In the genomic region with DNA sequence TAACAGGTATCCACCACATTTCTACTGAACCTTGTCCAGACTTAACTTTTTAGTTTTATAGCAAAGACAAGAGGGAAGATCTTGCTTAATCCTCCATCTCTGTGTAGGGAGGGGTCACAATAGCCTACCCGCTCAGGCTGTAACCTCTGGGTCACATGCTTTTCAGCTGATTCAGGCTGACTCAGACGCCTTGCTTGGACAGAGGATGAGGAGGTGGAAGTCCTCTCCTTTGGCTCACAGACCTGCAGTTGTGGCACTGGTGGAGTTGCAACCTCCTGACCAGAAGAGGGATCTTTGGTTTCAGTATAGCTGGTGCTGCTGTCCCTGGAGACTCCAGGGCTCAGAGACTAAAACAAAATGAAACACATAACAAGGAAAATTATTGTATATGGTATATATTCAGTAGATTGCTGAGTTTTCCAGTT, we compare ENCODE assay signal across 9 cellular contexts. TPM values are rescaled to one million over a fixed set of nuclear protein-coding genes. Genes with fewer than 3 reads are reported as not detected.
DNase-seq lines count a peak whose midpoint lies in the region; ATAC-seq, FAIRE-seq and TF ChIP-seq lines count a peak whose summit lies in the region.
"Had no signal": no experiment of that assay in that cellular context is flagged by ENCODE, and none has a peak within 500 bp of the region (broad histone marks: within the 10 kb centered on the region; RNA-seq: fewer than 3 reads in every experiment).

No MANE protein-coding gene starts in this region.

- H3K4me2 ChIP-seq in keratinocyte (ENCODE audit: control insufficient read depth, extremely low read depth, insufficient read depth, low read depth, low read length): peak overlapping the region; percentile 20

- H4K20me1 ChIP-seq in keratinocyte (ENCODE audit: control insufficient read depth, extremely low read depth, insufficient read depth, low read length): no peaks in the 10 kb centered on the region

- H3K4me3 Mint-ChIP-seq in HFFc6: peak overlapping the region; percentile 68
- H3K4me3 Mint-ChIP-seq in stimulated activated naive B cell treated with anti-CD40 and anti-IgM and Interleukin-4, amounts not matched to agents 10 μg/mL and 1 μg/mL and 100 μg/mL, for 72 hours: no peak overlapping the region

- H3K27me3 Mint-ChIP-seq in HFFc6 (ENCODE audit: insufficient read depth): peaks cover 3% of the 10 kb centered on the region
- no peaks in the 10 kb centered on the region for H3K27me3 Mint-ChIP-seq in stimulated activated naive B cell treated with anti-CD40 and anti-IgM and Interleukin-4, amounts not matched to agents 10 μg/mL and 1 μg/mL and 100 μg/mL, for 72 hours

- dilution Hi-C loops in keratinocyte (cut with MboI; ENCODE audit: extremely low pct_ligation_motif_present, low sequenced_read_pairs): no loop called here

- H3K27me3 ChIP-seq in body of pancreas (no peaks in the 10 kb centered on the region), keratinocyte (ENCODE audit: control insufficient read depth, extremely low read depth, insufficient read depth, low read length) (no peaks in the 10 kb centered on the region)

- TF ChIP-seq CTCF in HFFc6 (IDR thresholded peaks at IDR 0.05) (no peak; the same call in 1 of the 2 replicates), body of pancreas (IDR thresholded peaks at IDR 0.05) (no peak), keratinocyte (optimal IDR thresholded peaks at IDR 0.05 in 1 of 3, IDR thresholded peaks at IDR 0.05 in 1 of 3, conservative IDR thresholded peaks at IDR 0.05 in 1 of 3; ENCODE audit: extremely low read depth in 1 of 3, insufficient read depth in 2 of 3, low read length in 3 of 3) (no peak)

- H3K79me2 ChIP-seq in keratinocyte (ENCODE audit: control insufficient read depth, insufficient read depth, low read length): peaks cover 4% of the 10 kb centered on the region

- peak; percentile 45 for ATAC-seq in body of pancreas
- peak; percentile 78 to 88 for ATAC-seq in stimulated activated naive B cell treated with anti-CD40 and anti-IgM and Interleukin-4, amounts not matched to agents 10 μg/mL and 1 μg/mL and 100 μg/mL, for 72 hours (replicated peaks)
- ATAC-seq in GM21723 (IDR thresholded peaks at IDR 0.05; ENCODE audit: unreplicated experiment): no peak

- DNase-seq in HFFc6 (peak; percentile 98), body of pancreas (peak in 2 of 4 donors; percentile 40 to 75), keratinocyte (ENCODE audit: low read depth, low spot score) (no peak), GM12891 (ENCODE audit: insufficient read length, low spot score) (no peak), GM19239 (ENCODE audit: insufficient read length, low spot score) (no peak)
- DNase-seq in stimulated activated naive B cell treated with anti-CD40 and anti-IgM and Interleukin-4, amounts not matched to agents 10 μg/mL and 1 μg/mL and 100 μg/mL, for 72 hours: no peak
- no peak for DNase-seq in activated naive CD4-positive, alpha-beta T cell treated with anti-CD3 and anti-CD28 coated beads, Interleukin-2, amount 50 U/mL, for 16 hours
- DNase-seq: stimulated activated CD4-positive, alpha-beta T cell treated with anti-CD3 and anti-CD28 coated beads, Interleukin-2, amount 100 ng/mL, for 48 hours had no signal

- WGBS in body of pancreas, 2 donors: 45 to 49% methylated on average over 2 of the region's 2 CpGs

- H3K9me1 ChIP-seq in keratinocyte (ENCODE audit: control insufficient read depth, extremely low read depth, insufficient read depth, low read length): no peaks in the 10 kb centered on the region

- H2AFZ ChIP-seq in keratinocyte (ENCODE audit: control insufficient read depth, low read length): no peak overlapping the region

- TF ChIP-seq POLR2A in body of pancreas (IDR thresholded peaks at IDR 0.05): no peak
- TF ChIP-seq POLR2A in GM12891 (IDR thresholded peaks at IDR 0.05; ENCODE audit: low read depth, low read length): no peak

- no peak overlapping the region for H3K4me3 ChIP-seq in body of pancreas
- no peak overlapping the region for H3K4me3 ChIP-seq in keratinocyte (ENCODE audit: control insufficient read depth in 2 of 3, extremely low read depth in 1 of 3, insufficient read depth in 2 of 3, low read depth in 1 of 3, low read length in 3 of 3)

- intact Hi-C loops in body of pancreas (cut with DNase I): no loop called here

- H3K9me3 ChIP-seq in body of pancreas: no peaks in the 10 kb centered on the region
- no peaks in the 10 kb centered on the region for H3K9me3 ChIP-seq in keratinocyte (ENCODE audit: control insufficient read depth, low read depth, low read length)

- peak; percentile 86 for FAIRE-seq in keratinocyte (lab: Jason Lieb, UNC)
- FAIRE-seq in GM12891 (lab: Jason Lieb, UNC): no peak
- FAIRE-seq in GM19239 (lab: Jason Lieb, UNC): no peak

- H3K36me3 Mint-ChIP-seq in HFFc6 (ENCODE audit: low read depth): peaks cover 42% of the 10 kb centered on the region
- H3K36me3 Mint-ChIP-seq in stimulated activated naive B cell treated with anti-CD40 and anti-IgM and Interleukin-4, amounts not matched to agents 10 μg/mL and 1 μg/mL and 100 μg/mL, for 72 hours: peaks cover 24 to 42% of the 10 kb centered on the region in 2 donors

- peak overlapping the region in 2 of 4 donors; percentile 16 to 38 for H3K27ac ChIP-seq in body of pancreas
- H3K27ac ChIP-seq in keratinocyte (ENCODE audit: control insufficient read depth, insufficient read depth, low read length): peak overlapping the region; percentile 44

- no peaks in the 10 kb centered on the region for H3K4me1 ChIP-seq in body of pancreas
- peaks cover 15% of the 10 kb centered on the region for H3K4me1 ChIP-seq in keratinocyte (ENCODE audit: control insufficient read depth, extremely low read depth, insufficient read depth, low read length)

- H3K27ac Mint-ChIP-seq in HFFc6: peak overlapping the region; percentile 92
- peak overlapping the region; percentile 80 for H3K27ac Mint-ChIP-seq in stimulated activated naive B cell treated with anti-CD40 and anti-IgM and Interleukin-4, amounts not matched to agents 10 μg/mL and 1 μg/mL and 100 μg/mL, for 72 hours

- H3K9ac ChIP-seq in keratinocyte (ENCODE audit: control insufficient read depth, extremely low read depth, insufficient read depth, low read length): peak overlapping the region; percentile 18

- H3K4me1 Mint-ChIP-seq in HFFc6 (ENCODE audit: low read depth): peaks cover 51% of the 10 kb centered on the region
- peaks cover 14 to 15% of the 10 kb centered on the region in 2 donors for H3K4me1 Mint-ChIP-seq in stimulated activated naive B cell treated with anti-CD40 and anti-IgM and Interleukin-4, amounts not matched to agents 10 μg/mL and 1 μg/mL and 100 μg/mL, for 72 hours

- H3K9me3 Mint-ChIP-seq in HFFc6: no peaks in the 10 kb centered on the region
- H3K9me3 Mint-ChIP-seq in stimulated activated naive B cell treated with anti-CD40 and anti-IgM and Interleukin-4, amounts not matched to agents 10 μg/mL and 1 μg/mL and 100 μg/mL, for 72 hours: no peaks in the 10 kb centered on the region

- H3K36me3 ChIP-seq in body of pancreas (replicated peaks in 1 of 2; ENCODE audit: insufficient read depth in 1 of 2, low read depth in 2 of 2) (peaks cover 11 to 55% of the 10 kb centered on the region in 2 donors), keratinocyte (ENCODE audit: control insufficient read depth in 2 of 2, extremely low read depth in 1 of 2, insufficient read depth in 2 of 2, low read length in 2 of 2) (peaks cover 18 to 61% of the 10 kb centered on the region in 2 experiments)

RNA-seq across cellular contexts. Expression of a gene that starts 16.2 kb away (rescaled TPM):
- 100 to 1,000 TPM; 128 to 150 (median 142) TPM for total RNA-seq in HFFc6 (2021; fragmentation: NEBNext Ultra II Directional; extraction: Animal tissue kit (Norgen Biotek cat#: 25700))
- total RNA-seq in body of pancreas: 100 to 1,000 TPM in 1 of 2 donors, 10 to 100 TPM in 1; 91.6 to 110 TPM
- polyA plus RNA-seq in keratinocyte: 92.0 to 104 TPM (median 96.7 TPM) in 3 replicates
- polyA plus RNA-seq in keratinocyte (2011; ENCODE audit: low read depth): 38.9 TPM
- 43.4 and 46.3 TPM in 2 replicates for polyA plus RNA-seq in keratinocyte (2011; cell fraction: cytosol; rRNA removed)
- 345 and 378 TPM in 2 replicates for polyA plus RNA-seq in keratinocyte (2011; cell fraction: nucleus; rRNA removed)
- 56.1 and 89.9 TPM in 2 replicates for polyA plus RNA-seq in keratinocyte (2012; ENCODE audit: low replicate concordance)
- polyA minus RNA-seq in keratinocyte: 69.6 to 117 TPM (median 76.3 TPM) in 3 replicates
- polyA minus RNA-seq in keratinocyte (2011; cell fraction: cytosol; rRNA and poly(A)+ RNA removed): 29.4 TPM
- 78.8 and 118 TPM in 2 replicates for polyA minus RNA-seq in keratinocyte (2011; cell fraction: nucleus; rRNA and poly(A)+ RNA removed)
- polyA plus RNA-seq in GM12891 (2012; ENCODE audit: low read depth, missing spikeins): 77.2 TPM

RNA-seq across cellular contexts. Expression of a gene that starts 16.6 kb away (rescaled TPM):
- 100 to 1,000 TPM in 4 of 6 experiments, 10 to 100 TPM in 2; 85.0 to 117 (median 103) TPM for total RNA-seq in HFFc6 (2021; fragmentation: NEBNext Ultra II Directional; extraction: Animal tissue kit (Norgen Biotek cat#: 25700))
- total RNA-seq in body of pancreas: 1 to 10 TPM; 3.6 to 7.0 TPM
- polyA plus RNA-seq in keratinocyte: 73.7 to 117 TPM (median 101 TPM) in 3 replicates
- polyA plus RNA-seq in keratinocyte (2011; ENCODE audit: low read depth): 70.3 TPM
- polyA plus RNA-seq in keratinocyte (2011; cell fraction: cytosol; rRNA removed): 80.2 and 98.9 TPM in 2 replicates
- 73.9 and 75.5 TPM in 2 replicates for polyA plus RNA-seq in keratinocyte (2011; cell fraction: nucleus; rRNA removed)
- polyA plus RNA-seq in keratinocyte (2012; ENCODE audit: low replicate concordance): 64.6 and 81.2 TPM in 2 replicates
- 41.1 to 143 TPM (median 85.1 TPM) in 3 replicates for polyA minus RNA-seq in keratinocyte
- 33.8 TPM for polyA minus RNA-seq in keratinocyte (2011; cell fraction: cytosol; rRNA and poly(A)+ RNA removed)
- polyA minus RNA-seq in keratinocyte (2011; cell fraction: nucleus; rRNA and poly(A)+ RNA removed): 18.7 and 35.0 TPM in 2 replicates
- polyA plus RNA-seq in GM12891 (2012; ENCODE audit: low read depth, missing spikeins): 31.5 TPM

RNA-seq across cellular contexts. Expression of a gene that starts 21.4 kb away (rescaled TPM):
- total RNA-seq in HFFc6 (2021; fragmentation: NEBNext Ultra II Directional; extraction: Animal tissue kit (Norgen Biotek cat#: 25700)): 10 to 100 TPM in 1 of 6 experiments, 1 to 10 TPM in 5; 6.4 to 11.2 (median 8.3) TPM
- 1 to 10 TPM; 4.9 to 9.9 TPM for total RNA-seq in body of pancreas
- 3.5 to 5.8 TPM (median 3.9 TPM) in 3 replicates for polyA plus RNA-seq in keratinocyte
- 0.42 TPM for polyA plus RNA-seq in keratinocyte (2011; ENCODE audit: low read depth)
- 1.1 and 1.7 TPM in 2 replicates for polyA plus RNA-seq in keratinocyte (2011; cell fraction: cytosol; rRNA removed)
- polyA plus RNA-seq in keratinocyte (2011; cell fraction: nucleus; rRNA removed): 21.9 and 31.8 TPM in 2 replicates
- 2.6 and 3.1 TPM in 2 replicates for polyA plus RNA-seq in keratinocyte (2012; ENCODE audit: low replicate concordance)
- 6.6 to 7.7 TPM (median 7.4 TPM) in 3 replicates for polyA minus RNA-seq in keratinocyte
- polyA minus RNA-seq in keratinocyte (2011; cell fraction: cytosol; rRNA and poly(A)+ RNA removed): 2.5 TPM
- polyA minus RNA-seq in keratinocyte (2011; cell fraction: nucleus; rRNA and poly(A)+ RNA removed): 5.7 and 6.0 TPM in 2 replicates
- 1.1 TPM for polyA plus RNA-seq in GM12891 (2012; ENCODE audit: low read depth, missing spikeins)

RNA-seq across cellular contexts. Expression of a gene that starts 26.1 kb away (rescaled TPM):
- total RNA-seq in HFFc6 (2021; fragmentation: NEBNext Ultra II Directional; extraction: Animal tissue kit (Norgen Biotek cat#: 25700)): not detected
- total RNA-seq in body of pancreas: not detected
- not detected in 3 replicates for polyA plus RNA-seq in keratinocyte
- not detected for polyA plus RNA-seq in keratinocyte (2011; ENCODE audit: low read depth)
- not detected in 2 replicates for polyA plus RNA-seq in keratinocyte (2011; cell fraction: cytosol; rRNA removed)
- polyA plus RNA-seq in keratinocyte (2011; cell fraction: nucleus; rRNA removed): not detected in 2 replicates
- polyA plus RNA-seq in keratinocyte (2012; ENCODE audit: low replicate concordance): not detected in 2 replicates
- polyA minus RNA-seq in keratinocyte: not detected in 3 replicates
- polyA minus RNA-seq in keratinocyte (2011; cell fraction: cytosol; rRNA and poly(A)+ RNA removed): not detected
- polyA minus RNA-seq in keratinocyte (2011; cell fraction: nucleus; rRNA and poly(A)+ RNA removed): not detected in 2 replicates
- not detected for polyA plus RNA-seq in GM12891 (2012; ENCODE audit: low read depth, missing spikeins)

RNA-seq across cellular contexts. Expression of a gene that starts 36.7 kb away (rescaled TPM):
- total RNA-seq in HFFc6 (2021; fragmentation: NEBNext Ultra II Directional; extraction: Animal tissue kit (Norgen Biotek cat#: 25700)): under 1 TPM in 1 of 6 experiments, not detected in 5; 0.12 TPM
- total RNA-seq in body of pancreas: not detected
- not detected in 3 replicates for polyA plus RNA-seq in keratinocyte
- not detected for polyA plus RNA-seq in keratinocyte (2011; ENCODE audit: low read depth)
- polyA plus RNA-seq in keratinocyte (2011; cell fraction: cytosol; rRNA removed): not detected in 2 replicates
- polyA plus RNA-seq in keratinocyte (2011; cell fraction: nucleus; rRNA removed): not detected in 2 replicates
- not detected in 2 replicates for polyA plus RNA-seq in keratinocyte (2012; ENCODE audit: low replicate concordance)
- polyA minus RNA-seq in keratinocyte: 1.0 TPM in 1 of 3 replicates, not detected in the others
- not detected for polyA minus RNA-seq in keratinocyte (2011; cell fraction: cytosol; rRNA and poly(A)+ RNA removed)
- not detected in 2 replicates for polyA minus RNA-seq in keratinocyte (2011; cell fraction: nucleus; rRNA and poly(A)+ RNA removed)
- polyA plus RNA-seq in GM12891 (2012; ENCODE audit: low read depth, missing spikeins): not detected

Comparison
In these comparisons a context has a peak if more than half of its experiments do, and no peak if none do; other contexts are left out.
1. RNA of a gene that starts 16.6 kb away (total RNA-seq): 85.0 to 117 TPM in HFFc6; 3.6 to 7.0 TPM in body of pancreas; every median in the first group is over 10 times any median in the second.